Comparison of ENCODE assay signal across 18 cellular contexts in the genomic region with DNA sequence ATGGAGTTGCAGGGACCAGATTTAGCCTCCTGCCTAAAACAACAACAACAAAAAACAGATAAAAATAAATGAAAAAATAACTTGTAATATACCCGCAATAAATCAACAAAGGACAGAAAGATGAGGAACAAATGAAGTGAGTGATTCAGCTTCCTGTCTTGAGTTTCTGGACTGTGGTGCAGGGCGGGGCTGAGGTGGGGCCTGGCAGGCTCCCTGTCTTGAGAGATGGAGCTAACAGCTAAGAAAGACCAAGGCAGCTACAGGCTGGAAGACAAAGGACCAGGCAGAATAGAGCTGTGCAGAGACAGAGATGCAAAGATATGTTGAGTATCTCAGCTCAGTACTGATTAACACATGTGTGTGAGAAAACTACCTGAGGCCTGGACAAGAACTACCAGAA.
DNase-seq lines count a peak whose midpoint lies in the region; FAIRE-seq and TF ChIP-seq lines count a peak whose summit lies in the region.
"Had no signal": no experiment of that assay in that cellular context is flagged by ENCODE, and none has a peak within 500 bp of the region (broad histone marks: within the 10 kb centered on the region; RNA-seq: fewer than 3 reads in every experiment).

No MANE protein-coding gene starts in this region.

- H3K9me3 ChIP-seq in tibial artery: no peaks in the 10 kb centered on the region
- H3K9me3 ChIP-seq: A549, Caco-2, HAP-1 had no signal

- no peaks in the 10 kb centered on the region for H3K27me3 ChIP-seq in tibial artery

- TF ChIP-seq POLR2A in H54 (IDR thresholded peaks at IDR 0.05; ENCODE audit: low read depth, low read length): no peak

- TF ChIP-seq CTCF in RWPE1 (conservative IDR thresholded peaks at IDR 0.05; ENCODE audit: low read depth) (no peak), epithelial cell of esophagus (IDR thresholded peaks at IDR 0.05; ENCODE audit: insufficient read depth, low read depth, low read length, missing control alignments) (no peak), tibial artery (IDR thresholded peaks at IDR 0.05) (no peak)

- intact Hi-C loops in tibial artery (cut with DNase I; ENCODE audit: low total_unique reads): no loop called here

- no peaks in the 10 kb centered on the region for H3K36me3 ChIP-seq in tibial artery
- H3K36me3 ChIP-seq: HAP-1 had no signal

- H3K27ac ChIP-seq in RWPE1 (no peak overlapping the region), tibial artery (no peak overlapping the region)
- H3K27ac ChIP-seq: A549, C4-2B had no signal

- H3K4me1 ChIP-seq in tibial artery: no peaks in the 10 kb centered on the region
- H3K4me1 ChIP-seq: A549, Caco-2, HAP-1 had no signal

- FAIRE-seq in H54 (lab: Jason Lieb, UNC): no peak
- FAIRE-seq: A549, H1 had no signal

- POLR2A ChIA-PET in RWPE1 (lab: Yijun Ruan, JAX; ENCODE audit: low non-redundant PET): interaction anchor here (0.7 kb wide), 1 partner anchor 245 kb away, joined by 6 read pairs; no protein-coding TSS in a partner anchor

- DNase-seq in Daoy (ENCODE audit: low read depth) (peak; percentile 4), LoVo (ENCODE audit: low spot score) (peak; percentile 9), RWPE1 (ENCODE audit: low spot score) (peak; percentile 14), epithelial cell of esophagus (ENCODE audit: low read depth) (peak; percentile 21), hypothalamus (lab: John Stamatoyannopoulos, UW) (no peak), tibial artery (no peak), H54 (ENCODE audit: insufficient read length, low spot score) (no peak), NOMO-1 treated with DMSO at 0.1 percent for 48 hours (lab: John Stamatoyannopoulos, UW; ENCODE audit: unreplicated experiment) (no peak)
- DNase-seq: AML-193; Caco-2; CD4-positive, alpha-beta T cell; DMS153; DMS79; GF-D8 had no signal

- H3K4me3 ChIP-seq in epithelial cell of esophagus (ENCODE audit: low read length) (no peak overlapping the region), tibial artery (no peak overlapping the region)
- H3K4me3 ChIP-seq: A549, HAP-1 had no signal

- CTCF ChIA-PET in RWPE1 (lab: Yijun Ruan, JAX): no interaction called here

Comparison
In these comparisons a context has a peak if more than half of its experiments do, and no peak if none do; other contexts are left out.
1. DNase-seq: peak in Daoy (single experiment), LoVo (single experiment), RWPE1 (single experiment) and epithelial cell of esophagus (single experiment); none in hypothalamus (0 of 51), tibial artery (0 of 2), H54 (single experiment) and NOMO-1 treated with DMSO at 0.1 percent for 48 hours (single experiment).